ENCODE assay signal across 12 cellular contexts in the genomic region with DNA sequence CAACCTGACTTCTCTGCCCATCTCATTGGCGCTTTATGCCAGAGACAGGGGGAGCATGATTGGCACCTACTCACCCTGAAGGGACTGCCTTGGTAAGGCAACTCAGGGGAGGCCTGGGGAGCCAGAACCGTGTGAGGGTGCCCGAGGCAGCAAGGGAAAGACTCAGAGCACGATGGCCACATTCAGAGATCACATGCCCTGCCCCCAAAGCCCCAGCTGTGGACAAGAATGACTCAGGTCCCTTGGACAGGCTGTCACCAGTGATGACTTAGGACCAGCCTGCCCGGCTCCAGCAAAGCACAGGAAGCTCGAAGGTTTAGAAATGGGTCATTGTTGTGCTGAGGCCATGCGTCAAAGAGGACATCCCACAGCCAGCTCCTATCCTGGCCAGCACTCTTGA. TPM values are rescaled to one million over a fixed set of nuclear protein-coding genes. Genes with fewer than 3 reads are reported as not detected.
A peak's percentile ranks its signal among the peaks of the same experiment; 100 is the strongest.
DNase-seq lines count a peak whose midpoint lies in the region; ATAC-seq and TF ChIP-seq lines count a peak whose summit lies in the region.
"Had no signal": no experiment of that assay in that cellular context is flagged by ENCODE, and none has a peak within 500 bp of the region (broad histone marks: within the 10 kb centered on the region; RNA-seq: fewer than 3 reads in every experiment).

No MANE protein-coding gene starts in this region.

- H3K27me3 ChIP-seq in Panc1 (ENCODE audit: control insufficient read depth, insufficient read depth, low read length) (no peaks in the 10 kb centered on the region), foreskin keratinocyte (no peaks in the 10 kb centered on the region)

- intact Hi-C loops in Panc1 (cut with micrococcal nuclease; ENCODE audit: unreplicated experiment): no loop called here

- H3K27ac ChIP-seq in Panc1 (ENCODE audit: low read length): no peak overlapping the region
- H3K27ac ChIP-seq in foreskin keratinocyte: no peak overlapping the region
- H3K27ac ChIP-seq: epithelial cell of prostate had no signal

- POLR2A ChIA-PET in Panc1 (lab: Charles Lee): no interaction called here

- in situ Hi-C loops in Panc1 (cut with HindIII; ENCODE audit: low pct_unique_long_range_greater_than_20kb, low sequenced_read_pairs): no loop called here

- ATAC-seq in Panc1 (0 out of 2 replicates have a peak, but pooled peaks have one; percentile 48), omental fat pad (ENCODE audit: low FRiP score) (peak; percentile 46), HG02642 (IDR thresholded peaks at IDR 0.05; ENCODE audit: poor library complexity, unreplicated experiment) (no peak), foreskin keratinocyte (no peak)

- H3K9me3 ChIP-seq in Panc1 (ENCODE audit: control insufficient read depth, insufficient read depth, low read depth, low read length): no peaks in the 10 kb centered on the region
- H3K9me3 ChIP-seq: Caco-2 had no signal

- no peak overlapping the region for H3K4me3 ChIP-seq in Panc1 (ENCODE audit: low read depth in 2 of 2, low read length in 2 of 2)
- H3K4me3 ChIP-seq in fibroblast of pulmonary artery (replicated peaks; ENCODE audit: low read depth, low read length): no peak overlapping the region

- CTCF ChIA-PET in Panc1 (lab: Charles Lee): no interaction called here

- TF ChIP-seq CTCF in Panc1 (IDR thresholded peaks at IDR 0.05): no peak
- TF ChIP-seq CTCF in fibroblast of pulmonary artery (IDR thresholded peaks at IDR 0.05; ENCODE audit: low read length, missing control alignments): no peak
- TF ChIP-seq CTCF in omental fat pad (IDR thresholded peaks at IDR 0.05): no peak
- no peak for TF ChIP-seq CTCF in foreskin keratinocyte (conservative IDR thresholded peaks at IDR 0.05)

- DNase-seq in EL: peak; percentile 58
- no peak for DNase-seq in Panc1 (ENCODE audit: low read depth, low spot score)
- DNase-seq in fibroblast of pulmonary artery (ENCODE audit: low read depth): peak; percentile 31
- DNase-seq in omental fat pad (ENCODE audit: low spot score): no peak
- DNase-seq in DMS53 treated with DMSO at 0.1 percent for 48 hours (lab: John Stamatoyannopoulos, UW; ENCODE audit: unreplicated experiment): no peak
- no peak for DNase-seq in HuH-7 (ENCODE audit: low spot score)
- DNase-seq in foreskin keratinocyte: no peak
- DNase-seq: Caco-2, mesendoderm, NCI-H510A treated with DMSO at 0.1 percent for 48 hours had no signal

- BruUV-seq in Panc1 (replicated peaks; lab: Mats Ljungman, UMichigan): no TSS peak

- H3K36me3 ChIP-seq in Panc1 (ENCODE audit: control insufficient read depth, insufficient read depth, low read length): no peaks in the 10 kb centered on the region

- H3K4me1 ChIP-seq in Panc1 (ENCODE audit: control insufficient read depth, insufficient read depth, low read length) (no peaks in the 10 kb centered on the region), foreskin keratinocyte (no peaks in the 10 kb centered on the region)
- H3K4me1 ChIP-seq: Caco-2 had no signal

RNA-seq across cellular contexts. Expression of a gene that starts 49.1 kb away (rescaled TPM):
- 49.7 TPM for total RNA-seq in Panc1 (2021; ENCODE audit: unreplicated experiment)
- polyA plus RNA-seq in Panc1 (2012; ENCODE audit: insufficient read length): 19.4 TPM
- total RNA-seq in omental fat pad: 10 to 100 TPM; 20.2 to 36.3 (median 26.2) TPM
- 17.4 and 17.5 TPM in 2 replicates for total RNA-seq in foreskin keratinocyte
- polyA plus RNA-seq in foreskin keratinocyte: 2.6 and 3.0 TPM in 2 replicates

Comparison
In these comparisons a context has a peak if more than half of its experiments do, and no peak if none do; other contexts are left out.
1. DNase-seq: peak in EL (single experiment) and fibroblast of pulmonary artery (single experiment); none in Panc1 (single experiment), omental fat pad (single experiment), DMS53 treated with DMSO at 0.1 percent for 48 hours (single experiment), HuH-7 (single experiment) and foreskin keratinocyte (0 of 2).
2. ATAC-seq: peak in Panc1 (single experiment) and omental fat pad (single experiment); none in HG02642 (single experiment) and foreskin keratinocyte (single experiment).